8 cellular contexts compared by ENCODE assay signal in the genomic region with DNA sequence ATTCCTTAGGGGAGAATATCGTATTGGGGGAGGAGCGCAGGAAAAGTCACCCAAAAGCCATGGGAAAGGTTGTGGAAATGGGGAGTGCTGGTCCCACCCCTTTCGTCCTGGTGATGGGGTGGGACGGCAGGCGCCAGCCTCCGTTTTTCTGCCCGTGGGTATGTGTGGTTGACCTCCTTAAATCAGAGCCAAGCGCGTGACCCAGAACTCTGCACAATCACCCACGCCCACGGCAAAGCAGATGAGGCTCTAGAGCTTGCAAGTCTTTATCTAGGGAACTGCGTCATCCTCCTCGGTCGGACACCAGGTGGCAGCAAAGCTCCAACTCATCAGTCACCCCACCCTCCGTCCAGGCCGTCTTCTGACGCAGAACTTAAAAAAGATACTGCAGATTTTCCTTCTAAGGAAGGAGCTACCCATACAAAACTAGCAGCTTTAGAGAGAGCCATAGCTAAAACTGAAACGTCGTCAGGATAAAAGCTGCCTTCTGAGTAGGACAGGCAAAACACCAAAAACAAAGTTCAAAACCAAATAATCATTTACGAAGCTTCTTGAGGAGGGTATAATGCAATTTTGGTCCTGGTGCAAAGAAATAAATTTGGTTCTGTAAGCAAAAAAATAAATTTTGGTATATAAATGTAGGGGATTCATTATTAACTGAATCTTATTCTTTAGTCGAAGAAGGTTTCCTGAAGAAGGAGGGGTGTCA.
DNase-seq lines count a peak whose midpoint lies in the region; ATAC-seq and TF ChIP-seq lines count a peak whose summit lies in the region.

No MANE protein-coding gene starts in this region.

- peak overlapping the region; percentile 27 for H3K27ac Mint-ChIP-seq in activated CD4-positive, alpha-beta T cell treated with anti-CD3 and anti-CD28 coated beads for 36 hours

- peak; percentile 81 for TF ChIP-seq CTCF in AG09319 (IDR thresholded peaks at IDR 0.05; ENCODE audit: low read depth, low read length)
- TF ChIP-seq CTCF in choroid plexus epithelial cell (conservative IDR thresholded peaks at IDR 0.05; ENCODE audit: low read depth, low read length) = peak; percentile 86

- peak; percentile 83 for DNase-seq in AG09319 (ENCODE audit: extremely low read depth, low read depth)
- peak; percentile 68 for DNase-seq in NCI-H446 treated with DMSO at 0.1 percent for 48 hours (lab: John Stamatoyannopoulos, UW)
- peak; percentile 94 for DNase-seq in activated CD4-positive, alpha-beta T cell treated with anti-CD3 and anti-CD28 coated beads for 36 hours
- DNase-seq in choroid plexus epithelial cell (ENCODE audit: low read depth) = peak; percentile 96
- DNase-seq in left colon = peak; percentile 83 to 88
- peak; percentile 87 for DNase-seq in stimulated activated CD4-positive, alpha-beta T cell treated with anti-CD3 and anti-CD28 coated beads, Interleukin-2, amount 100 ng/mL, for 4 hours (ENCODE audit: low read depth)

- ATAC-seq in GM19025 (IDR thresholded peaks at IDR 0.05; ENCODE audit: low read depth, unreplicated experiment) = peak; percentile 89
- peak; percentile 92 for ATAC-seq in HG03432 (IDR thresholded peaks at IDR 0.05; ENCODE audit: unreplicated experiment)
- peak; percentile 98 for ATAC-seq in activated CD4-positive, alpha-beta T cell treated with anti-CD3 and anti-CD28 coated beads for 36 hours
- ATAC-seq in left colon = peak; percentile 99

- H3K9me3 Mint-ChIP-seq in activated CD4-positive, alpha-beta T cell treated with anti-CD3 and anti-CD28 coated beads for 36 hours (ENCODE audit: low read depth) = peaks cover 3% of the 10 kb centered on the region

- intact Hi-C loops in activated CD4-positive, alpha-beta T cell treated with anti-CD3 and anti-CD28 coated beads for 36 hours (cut with DNase I, micrococcal nuclease) = loop anchor here (1.0 to 5.0 kb wide), 14 partner anchors 21 to 1025 kb away; partner anchors contain the start of genes BLZF1 (in 2 of the 2), NME7 (in 2 of the 2) and TIPRL (in 1 of the 2)
- intact Hi-C loops in left colon (cut with DNase I, micrococcal nuclease) = loop anchor here in 1 of 2 donors (10.0 kb wide), 2 partner anchors 92 to 772 kb away; no protein-coding TSS in a partner anchor

- no peaks in the 10 kb centered on the region for H3K27me3 Mint-ChIP-seq in activated CD4-positive, alpha-beta T cell treated with anti-CD3 and anti-CD28 coated beads for 36 hours

- no peaks in the 10 kb centered on the region for H3K36me3 Mint-ChIP-seq in activated CD4-positive, alpha-beta T cell treated with anti-CD3 and anti-CD28 coated beads for 36 hours (ENCODE audit: low read depth)

- H3K4me3 ChIP-seq in choroid plexus epithelial cell (ENCODE audit: low read depth, low read length) = peak overlapping the region; percentile 38

- CTCF ChIA-PET in activated CD4-positive, alpha-beta T cell treated with anti-CD3 and anti-CD28 coated beads for 36 hours (lab: Charles Lee) = interaction anchor here (0.6 to 9.5 kb wide), 81 partner anchors 12 to 1144 kb away, joined by 3 to 97 read pairs (median 4); no protein-coding TSS in a partner anchor

- H3K4me3 Mint-ChIP-seq in activated CD4-positive, alpha-beta T cell treated with anti-CD3 and anti-CD28 coated beads for 36 hours = no peak overlapping the region

- peaks cover 24% of the 10 kb centered on the region for H3K4me1 Mint-ChIP-seq in activated CD4-positive, alpha-beta T cell treated with anti-CD3 and anti-CD28 coated beads for 36 hours

- POLR2A ChIA-PET in activated CD4-positive, alpha-beta T cell treated with anti-CD3 and anti-CD28 coated beads for 36 hours (lab: Charles Lee) = interaction anchor here (0.6 to 1.2 kb wide), 4 partner anchors 33 to 56 kb away, joined by 3 read pairs; no protein-coding TSS in a partner anchor

Comparison
In these comparisons a context has a peak if more than half of its experiments do, and no peak if none do; other contexts are left out.
1. Peak in every context shown above with its lines: DNase-seq, ATAC-seq and H3K4me3 ChIP-seq.